Comparison of ENCODE assay signal across 8 cellular contexts in the genomic region with DNA sequence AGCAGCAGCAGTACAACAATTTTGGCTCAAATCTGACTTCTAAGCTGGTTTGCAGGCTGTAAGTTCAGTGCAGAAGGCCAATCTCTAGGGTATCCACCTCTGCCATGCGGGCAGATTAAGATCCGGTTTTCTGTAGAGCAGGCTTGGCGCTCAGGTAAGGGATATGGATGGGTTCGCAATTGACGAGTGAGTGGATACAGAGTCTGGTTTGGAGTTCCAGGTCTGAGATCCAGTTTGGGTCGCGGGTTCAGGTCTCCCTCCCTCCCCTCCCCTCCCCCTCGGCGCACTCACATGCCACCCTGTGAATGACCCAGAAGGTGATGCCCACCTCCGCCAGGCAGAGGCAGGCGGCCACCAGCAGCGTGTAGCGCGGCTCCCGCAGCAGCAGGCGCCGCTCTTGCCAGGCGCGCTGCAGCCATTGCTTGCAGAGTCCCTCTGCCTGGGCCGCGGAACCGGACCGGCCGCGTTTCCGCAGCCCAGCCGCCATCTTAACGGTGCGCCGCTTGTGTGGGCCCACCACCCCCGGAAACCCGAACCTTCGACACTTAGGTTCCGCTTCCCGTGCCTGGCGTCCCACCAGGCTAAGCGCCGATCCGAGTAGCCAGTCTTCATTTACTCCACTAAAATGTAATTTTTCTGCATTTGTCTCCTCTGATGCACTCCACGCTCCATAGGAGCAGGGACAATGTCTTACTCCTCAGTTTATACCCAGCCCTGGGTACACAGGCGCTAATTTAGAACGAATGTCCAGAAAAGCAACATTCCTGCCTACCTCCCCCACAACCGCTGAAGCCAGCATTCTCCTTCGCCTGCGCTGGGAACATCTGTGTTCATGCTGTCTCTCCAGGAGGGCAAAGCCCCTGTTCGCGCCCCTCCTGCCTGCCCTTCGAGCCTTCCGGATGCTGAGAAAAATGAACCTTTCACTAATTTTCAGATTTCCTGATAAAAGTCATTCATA. TPM values are rescaled to one million over a fixed set of nuclear protein-coding genes. Genes with fewer than 3 reads are reported as not detected.
DNase-seq lines count a peak whose midpoint lies in the region; ATAC-seq, FAIRE-seq and TF ChIP-seq lines count a peak whose summit lies in the region.

Gene ALG3, minus strand, starts transcription at position 509 of the 958 bp plus-strand sequence. Its CDS starts 22 bp downstream, at position 487.

- H3K27me3 ChIP-seq in body of pancreas (no peaks in the 10 kb centered on the region), gastrocnemius medialis (no peaks in the 10 kb centered on the region)

- WGBS in body of pancreas, 2 donors: 0% methylated on average over 18 to 49 of the region's 49 CpGs

- H3K4me3 ChIP-seq in body of pancreas (peak within 1 kb of the TSS; percentile 97 to 99), iPS-11a (ENCODE audit: low read depth, low read length) (peak within 1 kb of the TSS; percentile 99), gastrocnemius medialis (peak within 1 kb of the TSS; percentile 85 to 95 (median 90))

- H3K9me3 ChIP-seq in body of pancreas (no peaks in the 10 kb centered on the region), gastrocnemius medialis (no peaks in the 10 kb centered on the region)

- TF ChIP-seq CTCF in body of pancreas (IDR thresholded peaks at IDR 0.05) (peak in 1 of 7 experiments; percentile 21), gastrocnemius medialis (IDR thresholded peaks at IDR 0.05 in 4 of 5, conservative IDR thresholded peaks at IDR 0.05 in 1 of 5) (peak in 1 of 5 experiments; percentile 19)

- intact Hi-C loops in body of pancreas (cut with DNase I): no loop called here
- intact Hi-C loops in gastrocnemius medialis (cut with DNase I; ENCODE audit: low total_unique reads): loop anchor here (1.0 to 5.0 kb wide), 11 partner anchors 50 to 364 kb away; partner anchors contain the start of genes ABCC5, ABCF3, AP2M1 and DVL3

- H3K4me1 ChIP-seq in body of pancreas: peaks cover 21% of the 10 kb centered on the region
- peaks cover 17 to 20% of the 10 kb centered on the region in 2 donors for H3K4me1 ChIP-seq in gastrocnemius medialis

- ATAC-seq in HG02798 (IDR thresholded peaks at IDR 0.05; ENCODE audit: poor library complexity, unreplicated experiment): peak; percentile 57
- ATAC-seq in body of pancreas: peak; percentile 79
- ATAC-seq in gastrocnemius medialis: peak; percentile 79

- peak; percentile 77 for DNase-seq in GM12892 (ENCODE audit: insufficient read length)
- peak; percentile 78 for DNase-seq in NCI-H2029 (lab: John Stamatoyannopoulos, UW)
- peak; percentile 89 for DNase-seq in UCSD-AML1 (lab: John Stamatoyannopoulos, UW; ENCODE audit: unreplicated experiment)
- DNase-seq in body of pancreas: peak; percentile 89 to 90 (median 89)
- DNase-seq in gastrocnemius medialis: peak; percentile 66 to 76
- no peak for DNase-seq in cortex of kidney (lab: John Stamatoyannopoulos, UW)

- FAIRE-seq in GM12892 (lab: Jason Lieb, UNC): peak; percentile 86

- peak within 1 kb of the TSS; percentile 71 to 95 (median 82) for H3K27ac ChIP-seq in body of pancreas
- peak within 1 kb of the TSS; percentile 91 to 95 (median 94) for H3K27ac ChIP-seq in gastrocnemius medialis

- in situ Hi-C loops in gastrocnemius medialis (cut with MboI; ENCODE audit: low sequenced_read_pairs in 4 of 4): loop anchor here in 2 of 4 donors (10.0 to 25.0 kb wide), 3 partner anchors 104 to 361 kb away; partner anchors contain the start of genes EIF2B5 (in 1 of the 2) and PARL (in 1 of the 2)

- H3K36me3 ChIP-seq in body of pancreas (replicated peaks in 1 of 2; ENCODE audit: insufficient read depth in 1 of 2, low read depth in 2 of 2) (peaks cover 0 to 12% of the 10 kb centered on the region in 2 donors), gastrocnemius medialis (peaks cover 0 to 24% of the 10 kb centered on the region in 2 donors)

- TF ChIP-seq POLR2A in GM12892 (IDR thresholded peaks at IDR 0.05; ENCODE audit: low read depth, low read length) (peak; percentile 97), body of pancreas (IDR thresholded peaks at IDR 0.05) (peak; percentile 68 to 84 (median 83)), gastrocnemius medialis (IDR thresholded peaks at IDR 0.05) (peak in 1 of 2 donors; percentile 50)

RNA-seq across cellular contexts. Expression of gene ALG3, which starts in this region (rescaled TPM):
- polyA plus RNA-seq in GM12892 (2012; ENCODE audit: missing spikeins): 16.7 TPM
- total RNA-seq in body of pancreas: 10 to 100 TPM; 32.4 to 67.6 TPM
- total RNA-seq in gastrocnemius medialis: 10 to 100 TPM; 35.0 to 58.1 (median 50.1) TPM
